In the genomic region with DNA sequence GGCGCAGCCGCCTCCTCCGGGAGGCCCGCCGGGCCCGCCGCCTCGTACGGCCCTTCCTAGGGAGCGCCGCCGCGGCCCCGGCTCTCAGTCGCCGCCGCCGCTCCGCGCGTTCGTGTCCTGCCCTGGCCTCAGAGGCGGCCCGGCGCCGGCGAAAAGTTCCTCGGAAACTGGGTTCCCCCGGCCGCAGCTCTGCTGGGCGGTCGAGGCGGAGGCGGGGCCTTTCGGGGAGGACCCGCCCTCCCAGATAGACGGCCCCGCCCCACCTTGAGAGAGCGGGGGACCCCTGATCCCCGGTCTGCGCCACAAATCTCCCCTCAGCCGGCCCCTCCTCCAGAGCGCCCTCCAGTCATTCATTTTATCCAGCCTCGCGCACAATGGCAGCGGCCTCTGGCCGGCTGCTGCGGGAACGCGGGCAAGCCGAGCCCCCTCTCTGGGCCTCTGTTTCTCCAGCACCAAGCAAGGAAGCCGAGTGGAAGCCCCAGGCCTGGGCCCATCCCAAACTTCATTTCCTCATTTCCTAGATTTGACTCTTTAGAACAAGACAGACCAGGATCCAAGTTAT, we compare ENCODE assay signal across 8 cellular contexts. TPM values are rescaled to one million over a fixed set of nuclear protein-coding genes. Genes with fewer than 3 reads are reported as not detected.
DNase-seq lines count a peak whose midpoint lies in the region; ATAC-seq and TF ChIP-seq lines count a peak whose summit lies in the region.

SREBF1 (minus strand) TSS at position 169 of the 562 bp plus-strand sequence. CDS start 169 bp downstream, outside the sequence.

- peaks cover 59% of the 10 kb centered on the region for H3K4me1 Mint-ChIP-seq in chondrocyte (ENCODE audit: low read depth)

- peak within 1 kb of the TSS; percentile 97 for H3K4me3 ChIP-seq in DOHH2 (ENCODE audit: low read length)
- peak within 1 kb of the TSS; percentile 92 for H3K4me3 ChIP-seq in HUES48 (ENCODE audit: low read depth, low read length)

- peak within 1 kb of the TSS; percentile 81 for H3K27ac ChIP-seq in DOHH2 (ENCODE audit: low read depth, low read length)
- peak within 1 kb of the TSS; percentile 80 for H3K27ac ChIP-seq in HUES48 (ENCODE audit: low read depth, low read length)
- H3K27ac ChIP-seq in VCaP = peak within 1 kb of the TSS; percentile 96
- H3K27ac ChIP-seq in layer of hippocampus (ENCODE audit: low read depth, low read length) = peak within 1 kb of the TSS; percentile 99

- ATAC-seq in GM21367 (IDR thresholded peaks at IDR 0.05; ENCODE audit: unreplicated experiment) = peak; percentile 10

- H3K4me1 ChIP-seq in DOHH2 (ENCODE audit: control insufficient read depth, low read length) (peaks cover 81% of the 10 kb centered on the region), HUES48 (ENCODE audit: control insufficient read depth, insufficient read depth, low read length) (peaks cover 47% of the 10 kb centered on the region)

- H3K79me2 ChIP-seq in DOHH2 (ENCODE audit: control insufficient read depth, low read length) = peaks cover 63% of the 10 kb centered on the region

- H3K36me3 ChIP-seq in DOHH2 (ENCODE audit: control insufficient read depth, low read length) = peaks cover 39% of the 10 kb centered on the region
- peaks cover 3% of the 10 kb centered on the region; the same call in 1 of the 2 replicates for H3K36me3 ChIP-seq in HUES48 (ENCODE audit: control insufficient read depth, insufficient read depth, low read length)

- no peaks in the 10 kb centered on the region for H3K36me3 Mint-ChIP-seq in chondrocyte (ENCODE audit: low read depth)

- H3K9ac ChIP-seq in HUES48 (ENCODE audit: low read depth, low read length) = peak within 1 kb of the TSS; percentile 91

- no peaks in the 10 kb centered on the region for H3K9me3 ChIP-seq in DOHH2 (ENCODE audit: control insufficient read depth, insufficient read depth, low read length)
- no peaks in the 10 kb centered on the region for H3K9me3 ChIP-seq in HUES48 (ENCODE audit: control insufficient read depth, insufficient read depth, low read length)

- no peak for DNase-seq in chondrocyte (ENCODE audit: low spot score)
- peak; percentile 51 for DNase-seq in stimulated activated CD4-positive, alpha-beta T cell treated with anti-CD3 and anti-CD28 coated beads, Interleukin-2, amount 100 ng/mL, for 4 hours (ENCODE audit: low read depth)
- DNase-seq in NCI-H2029 (lab: John Stamatoyannopoulos, UW) = no peak

- H3K4me2 ChIP-seq in DOHH2 (ENCODE audit: low read length) = peak within 1 kb of the TSS; percentile 99

- H3F3A ChIP-seq in DOHH2 (ENCODE audit: control insufficient read depth, insufficient read depth) = peaks cover 21% of the 10 kb centered on the region

- H3K27ac Mint-ChIP-seq in chondrocyte (ENCODE audit: unreplicated experiment) = peak within 1 kb of the TSS; percentile 97

- no peaks in the 10 kb centered on the region for H3K9me3 Mint-ChIP-seq in chondrocyte (ENCODE audit: low read depth)

- H3K4me3 Mint-ChIP-seq in chondrocyte (ENCODE audit: unreplicated experiment) = peak within 1 kb of the TSS; percentile 82

- H3K27me3 ChIP-seq in DOHH2 (ENCODE audit: control insufficient read depth, low read length) (no peaks in the 10 kb centered on the region), HUES48 (ENCODE audit: control insufficient read depth, insufficient read depth, low read length) (0 out of 2 replicates have a peak, but pooled peaks cover 5% of the 10 kb centered on the region), layer of hippocampus (ENCODE audit: control insufficient read depth, insufficient read depth, low read length) (no peaks in the 10 kb centered on the region)

- no peaks in the 10 kb centered on the region for H3K27me3 Mint-ChIP-seq in chondrocyte (ENCODE audit: low read depth)

- no peaks in the 10 kb centered on the region for H3K9me2 ChIP-seq in DOHH2 (replicated peaks; ENCODE audit: control insufficient read depth, low read length)

- H4K20me1 ChIP-seq in DOHH2 (ENCODE audit: control insufficient read depth, insufficient read depth, low read depth, low read length) = peaks cover 6% of the 10 kb centered on the region; the same call in 1 of the 2 replicates

- peak; percentile 4 for TF ChIP-seq CTCF in DOHH2 (IDR thresholded peaks at IDR 0.05; ENCODE audit: low read depth, low read length, poor library complexity, severe bottlenecking)
- TF ChIP-seq CTCF in VCaP (conservative IDR thresholded peaks at IDR 0.05) = no peak
- TF ChIP-seq CTCF in chondrocyte (IDR thresholded peaks at IDR 0.05) = no peak

RNA-seq across cellular contexts. Expression of gene SREBF1, which starts in this region (rescaled TPM):
- total RNA-seq in chondrocyte = 22.8 to 26.7 TPM (median 23.4 TPM) in 3 replicates
